In genomic region chr2:8605350-8606065, GRCh38 we compare ENCODE assay signal across 1 cellular context.
TF ChIP-seq lines count a peak whose summit lies in the region.

No MANE protein-coding gene starts in this region.

TF ChIP-seq in GM12878, 131 proteins besides CTCF, POLR2A, EP300 and RAD21 (continued from another document):
- TF ChIP-seq ZNF384 (IDR thresholded peaks at IDR 0.05; ENCODE audit: borderline replicate concordance, low read depth, low read length) (no peak), ELK1 (IDR thresholded peaks at IDR 0.05; ENCODE audit: low read depth, low read length) (no peak), KDM1A (IDR thresholded peaks at IDR 0.05; ENCODE audit: borderline replicate concordance) (no peak), DPF2 (IDR thresholded peaks at IDR 0.05) (no peak), TCF7 (IDR thresholded peaks at IDR 0.05; ENCODE audit: borderline replicate concordance) (no peak), JUNB (IDR thresholded peaks at IDR 0.05) (no peak), RBBP5 (conservative IDR thresholded peaks at IDR 0.05) (no peak)
TF ChIP-seq in GM12878: peak in this region for 0.
